Comparison of ENCODE assay signal across 10 cellular contexts in genomic region chrX:2485460-2485753, GRCh38. TPM values are rescaled to one million over a fixed set of nuclear protein-coding genes. Genes with fewer than 3 reads are reported as not detected.
DNase-seq lines count a peak whose midpoint lies in the region; ATAC-seq and TF ChIP-seq lines count a peak whose summit lies in the region.
"Had no signal": no experiment of that assay in that cellular context is flagged by ENCODE, and none has a peak within 500 bp of the region (broad histone marks: within the 10 kb centered on the region; RNA-seq: fewer than 3 reads in every experiment).

No MANE protein-coding gene starts in this region.

- ATAC-seq in HG03520 (IDR thresholded peaks at IDR 0.05; ENCODE audit: unreplicated experiment), result no peak

- H3K36me3 ChIP-seq in ACC112 (ENCODE audit: insufficient read depth, low read length) (peaks cover 27% of the 10 kb centered on the region), ovary (no peaks in the 10 kb centered on the region)

- TF ChIP-seq EP300 in ovary (IDR thresholded peaks at IDR 0.05), result no peak

- DNase-seq in cardiac septum (ENCODE audit: low spot score) (peak; percentile 2), ovary (no peak), hypothalamus (lab: John Stamatoyannopoulos, UW) (no peak), medulla oblongata (ENCODE audit: extremely low spot score) (no peak), SHP77 treated with DMSO at 0.1 percent for 48 hours (lab: John Stamatoyannopoulos, UW) (no peak)
- DNase-seq: NCI-H2227 treated with DMSO at 0.1 percent for 48 hours, SIG-M5 had no signal

- H2AFZ ChIP-seq in ACC112 (ENCODE audit: low read length, unreplicated experiment), result peak overlapping the region; percentile 100

- no peaks in the 10 kb centered on the region for H3K9me3 ChIP-seq in ovary

- H3K4me3 ChIP-seq in ACC112 (ENCODE audit: low read depth, low read length), result peak overlapping the region; percentile 78
- peak overlapping the region; percentile 20 for H3K4me3 ChIP-seq in ovary

- H3K4me1 ChIP-seq in ACC112 (ENCODE audit: control insufficient read depth, insufficient read depth, low read length, unreplicated experiment) (peaks cover 19% of the 10 kb centered on the region), ovary (ENCODE audit: insufficient read depth) (peaks cover 5% of the 10 kb centered on the region)

- no peaks in the 10 kb centered on the region for H3K27me3 ChIP-seq in ACC112 (ENCODE audit: insufficient read depth, low read length)
- H3K27me3 ChIP-seq in ovary, result no peaks in the 10 kb centered on the region

- WGBS in ovary, 3 donors, result 12 to 18% (median 16%) methylated on average over 2 of the region's 2 CpGs

- intact Hi-C loops in cardiac septum (cut with DNase I) (no loop called here), ovary (cut with DNase I) (loop anchor here in 1 of 4 donors (10.0 kb wide), 1 partner anchor 161 kb away; no protein-coding TSS in a partner anchor)

- H3K79me2 ChIP-seq in ACC112 (ENCODE audit: control insufficient read depth, insufficient read depth, low read length, unreplicated experiment), result peaks cover 26% of the 10 kb centered on the region

- TF ChIP-seq POLR2A in ovary (IDR thresholded peaks at IDR 0.05), result no peak

- no peak for TF ChIP-seq CTCF in ovary (IDR thresholded peaks at IDR 0.05)

- H3K27ac ChIP-seq in ACC112 (ENCODE audit: low read depth, low read length) (peak overlapping the region; percentile 88), angular gyrus (ENCODE audit: low read depth, low read length) (peak overlapping the region; percentile 29), ovary (peak overlapping the region; percentile 57 to 68)

RNA-seq across cellular contexts. Expression of gene DHRSX, which starts 15.4 kb away (rescaled TPM):
- total RNA-seq in cardiac septum, result 24.9 TPM
- total RNA-seq in ovary, result 10 to 100 TPM; 12.2 to 25.9 (median 20.4) TPM
- 10 to 100 TPM; 19.0 to 23.1 TPM for polyA plus RNA-seq in ovary

RNA-seq across cellular contexts. Expression of gene ZBED1, which starts 15.4 kb away (rescaled TPM):
- total RNA-seq in cardiac septum (45.1 TPM), ovary (10 to 100 TPM; 23.4 to 39.0 (median 25.9) TPM)
- 10 to 100 TPM; 26.0 to 28.8 TPM for polyA plus RNA-seq in ovary

Comparison
In these comparisons a context has a peak if more than half of its experiments do, and no peak if none do; other contexts are left out.
1. H3K27ac ChIP-seq: peak in every context shown above with its lines; median percentile 88 in ACC112; 62 in ovary; 29 in angular gyrus.